In genomic region chr11:66113132-66113856, GRCh38 we compare ENCODE assay signal across 11 cellular contexts. TPM values are rescaled to one million over a fixed set of nuclear protein-coding genes. Genes with fewer than 3 reads are reported as not detected.
DNase-seq lines count a peak whose midpoint lies in the region; ATAC-seq, FAIRE-seq and TF ChIP-seq lines count a peak whose summit lies in the region.
"Had no signal": no experiment of that assay in that cellular context is flagged by ENCODE, and none has a peak within 500 bp of the region (broad histone marks: within the 10 kb centered on the region; RNA-seq: fewer than 3 reads in every experiment).

No MANE protein-coding gene starts in this region.

- CTCF ChIA-PET in AG04449 (lab: Yijun Ruan, JAX) (interaction anchor here (0.7 to 1.4 kb wide), 4 partner anchors 10 to 45 kb away, joined by 3 to 6 read pairs (median 3); no protein-coding TSS in a partner anchor), activated B cell treated with CpG ODN at 0.5 μM for 24 hours (lab: Charles Lee) (interaction anchor here (0.8 to 1.2 kb wide), 3 partner anchors 11 to 228 kb away, joined by 3 to 5 read pairs (median 3); no protein-coding TSS in a partner anchor)

- DNase-seq in AG04449 (ENCODE audit: low read depth, low spot score), result peak; percentile 58
- no peak for DNase-seq in GM18507 (ENCODE audit: extremely low spot score, insufficient read length, low read depth)
- no peak for DNase-seq in activated B cell treated with CpG ODN at 0.5 μM for 24 hours
- DNase-seq in kidney epithelial cell (ENCODE audit: low read depth), result peak; percentile 71
- DNase-seq in NCI-H1694 (lab: John Stamatoyannopoulos, UW), result no peak
- no peak for DNase-seq in cortex of kidney (lab: John Stamatoyannopoulos, UW)
- DNase-seq: colonic mucosa, NCI-H1417, sigmoid colon had no signal

- intact Hi-C loops in activated B cell treated with CpG ODN at 0.5 μM for 24 hours (cut with micrococcal nuclease), result no loop called here

- no peaks in the 10 kb centered on the region for H3K27me3 ChIP-seq in kidney epithelial cell (ENCODE audit: control insufficient read depth, insufficient read depth, low read length)
- H3K27me3 ChIP-seq: colonic mucosa, sigmoid colon had no signal

- H3K36me3 Mint-ChIP-seq in activated B cell treated with CpG ODN at 0.5 μM for 24 hours (ENCODE audit: low read depth), result peaks cover 5% of the 10 kb centered on the region

- H3K36me3 ChIP-seq in kidney epithelial cell (ENCODE audit: control insufficient read depth, insufficient read depth, low read length), result no peaks in the 10 kb centered on the region
- H3K36me3 ChIP-seq: colonic mucosa, sigmoid colon had no signal

- H3K9me3 Mint-ChIP-seq in activated B cell treated with CpG ODN at 0.5 μM for 24 hours, result no peaks in the 10 kb centered on the region

- peaks cover 96% of the 10 kb centered on the region for H3K4me1 Mint-ChIP-seq in activated B cell treated with CpG ODN at 0.5 μM for 24 hours

- peak overlapping the region; percentile 83 for H3K27ac Mint-ChIP-seq in activated B cell treated with CpG ODN at 0.5 μM for 24 hours

- H3K4me3 Mint-ChIP-seq in activated B cell treated with CpG ODN at 0.5 μM for 24 hours, result peak overlapping the region; percentile 58

- H3K27me3 Mint-ChIP-seq in activated B cell treated with CpG ODN at 0.5 μM for 24 hours, result no peaks in the 10 kb centered on the region

- peak; percentile 48 for FAIRE-seq in GM18507 (lab: Jason Lieb, UNC)

- TF ChIP-seq CTCF in AG04449 (IDR thresholded peaks at IDR 0.05; ENCODE audit: insufficient read depth, low read length, missing control alignments) (no peak), activated B cell treated with CpG ODN at 0.5 μM for 24 hours (IDR thresholded peaks at IDR 0.05) (no peak), kidney epithelial cell (IDR thresholded peaks at IDR 0.05; ENCODE audit: insufficient read depth, low read length, poor library complexity, severe bottlenecking) (no peak)

- POLR2A ChIA-PET in AG04449 (lab: Yijun Ruan, JAX), result interaction anchor here (0.9 kb wide), 1 partner anchor 13 kb away, joined by 3 read pairs; no protein-coding TSS in a partner anchor
- POLR2A ChIA-PET in activated B cell treated with CpG ODN at 0.5 μM for 24 hours (lab: Charles Lee), result interaction anchor here (0.7 to 2.4 kb wide), 11 partner anchors 10 to 256 kb away, joined by 3 to 25 read pairs (median 4); partner anchors contain the start of genes MUS81 and PACS1

- ATAC-seq in activated B cell treated with CpG ODN at 0.5 μM for 24 hours (ENCODE audit: low read depth) (peak; percentile 36), HG03045 (IDR thresholded peaks at IDR 0.05; ENCODE audit: unreplicated experiment) (no peak), GM21529 (IDR thresholded peaks at IDR 0.05; ENCODE audit: unreplicated experiment) (no peak)

- H3K4me3 ChIP-seq in AG04449 (ENCODE audit: low read depth, low read length) (no peak overlapping the region; the same call in 1 of the 2 replicates), kidney epithelial cell (ENCODE audit: low read depth, low read length) (no peak overlapping the region)
- H3K4me3 ChIP-seq: colonic mucosa, sigmoid colon had no signal

RNA-seq across cellular contexts. Expression of gene PACS1, which starts 43.2 kb away (rescaled TPM):
- 118 and 121 TPM in 2 replicates for total RNA-seq in activated B cell treated with CpG ODN at 0.5 μM for 24 hours
- 29.4 and 35.4 TPM in 2 replicates for total RNA-seq in kidney epithelial cell

Comparison
In these comparisons a context has a peak if more than half of its experiments do, and no peak if none do; other contexts are left out.
1. DNase-seq: peak in AG04449 (single experiment) and kidney epithelial cell (single experiment); none in GM18507 (single experiment), activated B cell treated with CpG ODN at 0.5 μM for 24 hours (single experiment), NCI-H1694 (single experiment) and cortex of kidney (single experiment).